Comparison of ENCODE assay signal across 8 cellular contexts in genomic region chr20:12925214-12925755, GRCh38.
DNase-seq lines count a peak whose midpoint lies in the region; ATAC-seq, FAIRE-seq and TF ChIP-seq lines count a peak whose summit lies in the region.

No MANE protein-coding gene starts in this region.

- H4K91ac ChIP-seq in mesenchymal stem cell (ENCODE audit: low read length) = peak overlapping the region; percentile 39

- no peak overlapping the region for H3K4me3 Mint-ChIP-seq in endodermal cell

- H3K4me1 ChIP-seq in endodermal cell (ENCODE audit: control insufficient read depth, insufficient read depth, low read length) (peaks cover 17% of the 10 kb centered on the region), mesenchymal stem cell (ENCODE audit: control insufficient read depth, insufficient read depth, low read depth, low read length) (peaks cover 15% of the 10 kb centered on the region), thyroid gland (no peaks in the 10 kb centered on the region)

- H4K8ac ChIP-seq in mesenchymal stem cell (ENCODE audit: low read length) = peak overlapping the region; percentile 91

- no peaks in the 10 kb centered on the region for H3K9me3 ChIP-seq in endodermal cell (ENCODE audit: control insufficient read depth, low read length)
- H3K9me3 ChIP-seq in mesenchymal stem cell (ENCODE audit: control insufficient read depth, low read length) = no peaks in the 10 kb centered on the region
- no peaks in the 10 kb centered on the region for H3K9me3 ChIP-seq in thyroid gland

- H3K27me3 Mint-ChIP-seq in endodermal cell (ENCODE audit: insufficient read depth) = no peaks in the 10 kb centered on the region

- H3K36me3 ChIP-seq in BJ (ENCODE audit: control insufficient read depth, insufficient read depth, low read length) = no peaks in the 10 kb centered on the region
- H3K36me3 ChIP-seq in endodermal cell (ENCODE audit: control insufficient read depth, insufficient read depth, low read length) = no peaks in the 10 kb centered on the region
- no peaks in the 10 kb centered on the region for H3K36me3 ChIP-seq in mesenchymal stem cell (ENCODE audit: control insufficient read depth in 1 of 2, insufficient read depth in 2 of 2, low read depth in 1 of 2, low read length in 2 of 2)
- H3K36me3 ChIP-seq in thyroid gland = no peaks in the 10 kb centered on the region

- H3K9ac ChIP-seq in endodermal cell (ENCODE audit: extremely low read depth, low read length, poor library complexity, severe bottlenecking) (no peak overlapping the region), mesenchymal stem cell (ENCODE audit: low read length) (peak overlapping the region; percentile 4)

- TF ChIP-seq POLR2A in thyroid gland (IDR thresholded peaks at IDR 0.05) = no peak

- ATAC-seq in HG02840 (IDR thresholded peaks at IDR 0.05; ENCODE audit: low FRiP score, unreplicated experiment) = peak; percentile 77

- peaks cover 19% of the 10 kb centered on the region for H3K9me3 Mint-ChIP-seq in endodermal cell

- peak overlapping the region; percentile 79 for H2AFZ ChIP-seq in mesenchymal stem cell (ENCODE audit: low read depth, low read length)

- POLR2A ChIA-PET in BJ (lab: Charles Lee) = no interaction called here

- H3K4ac ChIP-seq in mesenchymal stem cell (ENCODE audit: low read depth in 1 of 2, low read length in 2 of 2) = peak overlapping the region; percentile 13 to 73

- H2BK120ac ChIP-seq in mesenchymal stem cell (ENCODE audit: low read depth, low read length) = peak overlapping the region; percentile 27

- no peak for DNase-seq in BJ (ENCODE audit: low read depth)
- DNase-seq in GM18507 (ENCODE audit: extremely low spot score, insufficient read length, low read depth) = peak; percentile 37
- peak; percentile 64 for DNase-seq in NCI-H1092 (lab: John Stamatoyannopoulos, UW)
- peak; percentile 78 for DNase-seq in SK-N-DZ (ENCODE audit: low spot score)
- peak; percentile 85 for DNase-seq in endodermal cell
- DNase-seq in mesenchymal stem cell = peak; percentile 86
- DNase-seq in thyroid gland = peak; percentile 59 to 62

- H2BK5ac ChIP-seq in mesenchymal stem cell (ENCODE audit: low read depth, low read length, poor library complexity, severe bottlenecking) = no peak overlapping the region

- H3K4me1 Mint-ChIP-seq in endodermal cell = peaks cover 33% of the 10 kb centered on the region

- H3K36me3 Mint-ChIP-seq in endodermal cell (ENCODE audit: low read depth) = peaks cover 3% of the 10 kb centered on the region

- H3K27ac ChIP-seq in endodermal cell (ENCODE audit: low read depth, low read length) (no peak overlapping the region), mesenchymal stem cell (ENCODE audit: low read length, poor library complexity, severe bottlenecking) (no peak overlapping the region), thyroid gland (no peak overlapping the region)

- H2BK15ac ChIP-seq in mesenchymal stem cell (ENCODE audit: low read depth, poor library complexity, severe bottlenecking) = no peak overlapping the region

- peak overlapping the region; percentile 56 for H3K27ac Mint-ChIP-seq in endodermal cell

- H3K4me3 ChIP-seq in BJ (ENCODE audit: low read depth, low read length) (no peak overlapping the region), endodermal cell (ENCODE audit: low read length) (no peak overlapping the region), mesenchymal stem cell (ENCODE audit: insufficient read depth in 1 of 2, low read depth in 1 of 2, low read length in 2 of 2) (no peak overlapping the region), thyroid gland (replicated peaks in 1 of 3) (no peak overlapping the region)

- peak; percentile 87 for TF ChIP-seq CTCF in BJ (IDR thresholded peaks at IDR 0.05; ENCODE audit: insufficient read depth, low read depth, low read length)
- peak; percentile 96 for TF ChIP-seq CTCF in endodermal cell (conservative IDR thresholded peaks at IDR 0.05)
- peak; percentile 36 to 99 (median 88) for TF ChIP-seq CTCF in thyroid gland (IDR thresholded peaks at IDR 0.05)

- no peak overlapping the region for H3K23ac ChIP-seq in mesenchymal stem cell (ENCODE audit: low read length in 2 of 2)

- peak overlapping the region; percentile 45 for H3K4me2 ChIP-seq in mesenchymal stem cell (ENCODE audit: low read length, poor library complexity, severe bottlenecking)

- peak; percentile 68 for FAIRE-seq in GM18507 (lab: Jason Lieb, UNC)

- CTCF ChIA-PET in BJ (lab: Yijun Ruan, JAX) = interaction anchor here (0.8 to 5.5 kb wide), 20 partner anchors 8 to 377 kb away, joined by 3 to 48 read pairs (median 4); no protein-coding TSS in a partner anchor

- H2AK5ac ChIP-seq in mesenchymal stem cell (ENCODE audit: low read length, severe bottlenecking) = peak overlapping the region; percentile 38

- intact Hi-C loops in thyroid gland (cut with DNase I) = no loop called here

- peak overlapping the region in 1 of 2 experiments; percentile 83 for H2BK12ac ChIP-seq in mesenchymal stem cell (ENCODE audit: low read length in 2 of 2)

- 46 to 47% methylated on average over 3 to 7 of the region's 7 CpGs for WGBS in endodermal cell (ENCODE audit: insufficient coverage in 1 of 2, insufficient read length in 1 of 2), 2 experiments
- WGBS in mesenchymal stem cell = 50% methylated on average over 4 of the region's 7 CpGs
- WGBS in thyroid gland, 2 donors = 35 to 38% methylated on average over 7 of the region's 7 CpGs

- H3K79me1 ChIP-seq in mesenchymal stem cell (replicated peaks; ENCODE audit: low read length, poor library complexity, severe bottlenecking) = no peaks in the 10 kb centered on the region

- peaks cover 3% of the 10 kb centered on the region for H3K27me3 ChIP-seq in BJ (ENCODE audit: control insufficient read depth, insufficient read depth, low read length)
- H3K27me3 ChIP-seq in endodermal cell (ENCODE audit: control insufficient read depth, insufficient read depth, low read length, poor library complexity, severe bottlenecking) = no peaks in the 10 kb centered on the region
- H3K27me3 ChIP-seq in mesenchymal stem cell (ENCODE audit: control insufficient read depth in 1 of 2, insufficient read depth in 1 of 2, low read length in 2 of 2) = no peaks in the 10 kb centered on the region
- no peaks in the 10 kb centered on the region for H3K27me3 ChIP-seq in thyroid gland

- peak overlapping the region; percentile 19 to 82 for H3K18ac ChIP-seq in mesenchymal stem cell (ENCODE audit: low read depth in 1 of 2, low read length in 2 of 2)

- H3K14ac ChIP-seq in mesenchymal stem cell (ENCODE audit: low read length in 2 of 2) = no peak overlapping the region
